ENCODE assay signal across 1 cellular context in the genomic region with DNA sequence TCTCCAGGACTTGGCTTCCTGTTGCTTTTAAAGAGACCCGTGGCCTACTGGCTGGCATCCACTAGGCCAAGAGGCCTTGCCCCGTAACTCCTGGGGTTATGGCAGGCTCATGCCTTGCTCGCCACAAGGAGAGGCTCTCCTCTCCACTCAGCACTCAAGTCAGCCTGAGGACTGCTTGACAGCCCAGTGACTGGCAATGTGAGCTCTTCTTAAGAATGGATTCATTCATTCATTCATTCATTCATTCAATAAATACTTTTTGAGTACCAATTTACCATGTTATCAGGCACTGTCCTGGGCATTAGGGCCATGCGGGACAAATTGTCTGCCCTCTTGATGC.
TF ChIP-seq lines count a peak whose summit lies in the region.

No MANE protein-coding gene starts in this region.

TF ChIP-seq in GM12878, 131 proteins besides CTCF, POLR2A, EP300 and RAD21:
- TF ChIP-seq CBFB (IDR thresholded peaks at IDR 0.05; ENCODE audit: low read depth) (no peak), ZNF24 (IDR thresholded peaks at IDR 0.05) (peak; percentile 92)
